Comparison of ENCODE assay signal across 8 cellular contexts in the genomic region with DNA sequence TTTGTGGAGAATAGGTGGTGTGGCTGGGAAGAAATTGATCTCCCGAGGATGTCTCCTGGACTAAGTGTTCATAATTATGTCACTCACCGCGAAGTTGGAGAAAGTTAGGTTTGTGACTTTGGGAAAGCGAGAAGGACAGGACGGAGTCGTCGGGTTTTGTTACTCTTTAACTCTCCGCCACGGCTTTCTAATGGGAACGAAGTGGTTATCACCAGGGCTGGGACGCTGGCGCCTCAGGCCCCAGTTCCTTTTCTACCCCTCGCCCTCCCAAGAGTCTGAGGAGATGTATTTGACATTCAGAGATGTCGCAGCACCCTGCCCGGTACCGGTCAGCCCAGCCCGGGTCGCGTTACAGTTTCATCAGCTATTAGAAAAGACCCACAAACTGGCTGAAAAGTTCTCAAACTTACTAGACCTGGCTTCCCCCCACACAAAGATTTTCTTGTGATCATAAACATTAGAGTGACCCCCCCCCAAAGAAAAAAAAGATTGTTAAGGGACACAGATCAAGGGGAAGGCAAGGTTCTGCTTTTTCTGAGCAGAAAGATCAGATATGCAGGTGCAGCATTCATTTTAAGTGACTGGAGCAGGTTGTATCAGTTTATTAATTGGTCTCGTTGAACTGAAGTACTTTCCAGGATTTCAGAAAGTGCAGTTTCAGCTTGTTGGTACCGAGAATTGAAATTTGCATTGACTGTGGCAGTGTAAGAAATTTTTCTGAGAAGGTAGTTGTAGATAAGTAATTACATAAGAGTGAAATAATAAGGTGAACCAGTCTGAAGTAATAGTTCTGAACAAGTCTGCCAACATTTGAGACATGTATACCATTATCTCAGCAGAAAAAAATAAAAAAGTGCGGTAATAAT. TPM values are rescaled to one million over a fixed set of nuclear protein-coding genes. Genes with fewer than 3 reads are reported as not detected.
DNase-seq lines count a peak whose midpoint lies in the region; ATAC-seq and TF ChIP-seq lines count a peak whose summit lies in the region.

No MANE protein-coding gene starts in this region.

- ATAC-seq in HG03135 (IDR thresholded peaks at IDR 0.05; ENCODE audit: unreplicated experiment) (no peak), GM18868 (IDR thresholded peaks at IDR 0.05; ENCODE audit: unreplicated experiment) (no peak)

- POLR2A ChIA-PET in RWPE1 (lab: Yijun Ruan, JAX; ENCODE audit: low non-redundant PET), result no interaction called here

- H3K27me3 Mint-ChIP-seq in endothelial cell (ENCODE audit: unreplicated experiment) (peaks cover 12% of the 10 kb centered on the region), neural crest cell (ENCODE audit: low read depth) (no peaks in the 10 kb centered on the region)

- H3K4me3 Mint-ChIP-seq in endothelial cell (ENCODE audit: unreplicated experiment) (peak overlapping the region; percentile 99), neural crest cell (no peak overlapping the region)

- no peaks in the 10 kb centered on the region for H3K9me3 Mint-ChIP-seq in endothelial cell (ENCODE audit: unreplicated experiment)
- no peaks in the 10 kb centered on the region for H3K9me3 Mint-ChIP-seq in neural crest cell

- peak overlapping the region; percentile 92 for H3K27ac Mint-ChIP-seq in endothelial cell (ENCODE audit: unreplicated experiment)
- peak overlapping the region; percentile 92 for H3K27ac Mint-ChIP-seq in neural crest cell (ENCODE audit: unreplicated experiment)

- peaks cover 10% of the 10 kb centered on the region for H3K36me3 Mint-ChIP-seq in endothelial cell (ENCODE audit: low read depth, unreplicated experiment)
- no peaks in the 10 kb centered on the region for H3K36me3 Mint-ChIP-seq in neural crest cell (ENCODE audit: low read depth)

- DNase-seq in NOMO-1 (lab: John Stamatoyannopoulos, UW; ENCODE audit: unreplicated experiment in 2 of 2), result peak; percentile 21 to 36
- DNase-seq in NOMO-1 treated with dmso at 0.1 percent for 144 hours (lab: John Stamatoyannopoulos, UW; ENCODE audit: unreplicated experiment), result no peak
- DNase-seq in RWPE1 (ENCODE audit: low spot score), result no peak
- no peak for DNase-seq in endothelial cell (ENCODE audit: low spot score)
- no peak for DNase-seq in neural crest cell (ENCODE audit: low read depth, low spot score)
- no peak for DNase-seq in stimulated activated CD4-positive, alpha-beta T cell treated with anti-CD3 and anti-CD28 coated beads, Interleukin-4, amount 100 ng/mL, for 4 hours

- H3K27ac ChIP-seq in RWPE1, result peak overlapping the region; percentile 89

- CTCF ChIA-PET in RWPE1 (lab: Yijun Ruan, JAX), result interaction anchor here (0.6 kb wide), 1 partner anchor 206 kb away, joined by 3 read pairs; no protein-coding TSS in a partner anchor

- TF ChIP-seq CTCF in RWPE1 (conservative IDR thresholded peaks at IDR 0.05; ENCODE audit: low read depth) (no peak), endothelial cell (IDR thresholded peaks at IDR 0.05; ENCODE audit: unreplicated experiment) (no peak), neural crest cell (conservative IDR thresholded peaks at IDR 0.05) (no peak)

- H3K4me1 Mint-ChIP-seq in endothelial cell (ENCODE audit: unreplicated experiment) (peaks cover 34% of the 10 kb centered on the region), neural crest cell (peaks cover 13% of the 10 kb centered on the region)

RNA-seq across cellular contexts. Expression of a gene that starts 0.9 kb away (rescaled TPM):
- total RNA-seq in endothelial cell (ENCODE audit: unreplicated experiment) (21.7 TPM), neural crest cell (29.3 and 30.3 TPM in 2 replicates)

Comparison
In these comparisons a context has a peak if more than half of its experiments do, and no peak if none do; other contexts are left out.
1. DNase-seq: peak in NOMO-1 (2 of 2); none in NOMO-1 treated with dmso at 0.1 percent for 144 hours (single experiment), RWPE1 (single experiment), endothelial cell (single experiment), neural crest cell (single experiment) and stimulated activated CD4-positive, alpha-beta T cell treated with anti-CD3 and anti-CD28 coated beads, Interleukin-4, amount 100 ng/mL, for 4 hours (0 of 2).